ENCODE assay signal across 28 cellular contexts in genomic region chr18:3189884-3190283, GRCh38.
"Had no signal": no experiment of that assay in that cellular context is flagged by ENCODE, and none has a peak within 500 bp of the region (broad histone marks: within the 10 kb centered on the region; RNA-seq: fewer than 3 reads in every experiment).

No MANE protein-coding gene starts in this region.

- H3K79me2 ChIP-seq: hepatocyte, parathyroid adenoma had no signal

- H3K27me3 ChIP-seq: heart right ventricle, hepatocyte, neural progenitor cell, neutrophil, spleen, tibial nerve had no signal

- H3K36me3 Mint-ChIP-seq: mesothelial cell of epicardium, neural progenitor cell had no signal

- ATAC-seq: heart right ventricle; lower lobe of right lung; natural killer cell; right cardiac atrium; sciatic nerve; stimulated activated memory B cell treated with anti-CD40 and anti-IgM and Interleukin-4, amounts not matched to agents 10 μg/mL and 1 μg/mL and 100 μg/mL, for 72 hours; stimulated activated naive CD8-positive, alpha-beta T cell treated with anti-CD3 and anti-CD28 coated beads, Interleukin-15, amount 100 ng/mL, for 72 hours had no signal

- H3K9me3 ChIP-seq: heart right ventricle, lower lobe of right lung, neutrophil, spleen, tibial nerve had no signal

- H3K4me1 Mint-ChIP-seq: naive B cell; natural killer cell; neural progenitor cell; stimulated activated naive CD8-positive, alpha-beta T cell treated with anti-CD3 and anti-CD28 coated beads, Interleukin-15, amount 100 ng/mL, for 72 hours had no signal

- H2AFZ ChIP-seq: hepatocyte, neural progenitor cell, parathyroid adenoma had no signal

- H3K4me2 ChIP-seq: hepatocyte, neural progenitor cell had no signal

- H3K4me3 ChIP-seq: heart right ventricle, hepatocyte, lower lobe of right lung, neural progenitor cell, spleen, tibial nerve had no signal

- H3K4me3 Mint-ChIP-seq: mesothelial cell of epicardium; naive B cell; natural killer cell; nephron progenitor cell; neural progenitor cell; stimulated activated memory B cell treated with anti-CD40 and anti-IgM and Interleukin-4, amounts not matched to agents 10 μg/mL and 1 μg/mL and 100 μg/mL, for 72 hours; stimulated activated naive CD8-positive, alpha-beta T cell treated with anti-CD3 and anti-CD28 coated beads, Interleukin-15, amount 100 ng/mL, for 72 hours; type B pancreatic cell had no signal

- DNase-seq: heart right ventricle; islet precursor cell; lower lobe of right lung; mesendoderm; naive B cell; natural killer cell; nephron progenitor cell; occipital lobe; retina; right cardiac atrium; small intestine; spleen; stimulated activated CD4-positive, alpha-beta T cell treated with anti-CD3 and anti-CD28 coated beads, Interleukin-1b, Interleukin-23, amount 100 ng/mL, for 48 hours; stimulated activated CD4-positive, alpha-beta T cell treated with anti-CD3 and anti-CD28 coated beads, Interleukin-2, amount 100 ng/mL, for 48 hours; stimulated activated CD4-positive, alpha-beta T cell treated with anti-CD3 and anti-CD28 coated beads, Interleukin-4, amount 100 ng/mL, for 4 hours; stimulated activated CD8-positive, alpha-beta memory T cell treated with anti-CD3 and anti-CD28 coated beads, Interleukin-4, amount 100 ng/mL, for 48 hours; stimulated activated naive CD4-positive, alpha-beta T cell treated with Interleukin-2 at 50 U/mL for 16 hours; stimulated activated naive CD8-positive, alpha-beta T cell treated with anti-CD3 and anti-CD28 coated beads, Interleukin-15, amount 100 ng/mL, for 72 hours; substantia nigra had no signal

- FAIRE-seq: small intestine had no signal

- H3K4me1 ChIP-seq: lower lobe of right lung, neural progenitor cell, parathyroid adenoma, spleen, tibial nerve had no signal

- H3K36me3 ChIP-seq: lower lobe of right lung, neural progenitor cell, neutrophil had no signal

- H3K9ac ChIP-seq: neural progenitor cell, parathyroid adenoma had no signal

- H3K27me3 Mint-ChIP-seq: naive B cell; stimulated activated memory B cell treated with anti-CD40 and anti-IgM and Interleukin-4, amounts not matched to agents 10 μg/mL and 1 μg/mL and 100 μg/mL, for 72 hours; stimulated activated naive CD8-positive, alpha-beta T cell treated with anti-CD3 and anti-CD28 coated beads, Interleukin-15, amount 100 ng/mL, for 72 hours had no signal

- H3K27ac ChIP-seq: hepatocyte, lower lobe of right lung, neural progenitor cell, neutrophil, parathyroid adenoma, spleen, tibial nerve had no signal

- H3K27ac Mint-ChIP-seq: mesothelial cell of epicardium; naive B cell; natural killer cell; neural progenitor cell; stimulated activated memory B cell treated with anti-CD40 and anti-IgM and Interleukin-4, amounts not matched to agents 10 μg/mL and 1 μg/mL and 100 μg/mL, for 72 hours; stimulated activated naive CD8-positive, alpha-beta T cell treated with anti-CD3 and anti-CD28 coated beads, Interleukin-15, amount 100 ng/mL, for 72 hours; type B pancreatic cell had no signal

- H3K9me3 Mint-ChIP-seq: mesothelial cell of epicardium; naive B cell; natural killer cell; neural progenitor cell; stimulated activated memory B cell treated with anti-CD40 and anti-IgM and Interleukin-4, amounts not matched to agents 10 μg/mL and 1 μg/mL and 100 μg/mL, for 72 hours; stimulated activated naive CD8-positive, alpha-beta T cell treated with anti-CD3 and anti-CD28 coated beads, Interleukin-15, amount 100 ng/mL, for 72 hours; type B pancreatic cell had no signal
